Comparison of ENCODE assay signal across 8 cellular contexts in the genomic region with DNA sequence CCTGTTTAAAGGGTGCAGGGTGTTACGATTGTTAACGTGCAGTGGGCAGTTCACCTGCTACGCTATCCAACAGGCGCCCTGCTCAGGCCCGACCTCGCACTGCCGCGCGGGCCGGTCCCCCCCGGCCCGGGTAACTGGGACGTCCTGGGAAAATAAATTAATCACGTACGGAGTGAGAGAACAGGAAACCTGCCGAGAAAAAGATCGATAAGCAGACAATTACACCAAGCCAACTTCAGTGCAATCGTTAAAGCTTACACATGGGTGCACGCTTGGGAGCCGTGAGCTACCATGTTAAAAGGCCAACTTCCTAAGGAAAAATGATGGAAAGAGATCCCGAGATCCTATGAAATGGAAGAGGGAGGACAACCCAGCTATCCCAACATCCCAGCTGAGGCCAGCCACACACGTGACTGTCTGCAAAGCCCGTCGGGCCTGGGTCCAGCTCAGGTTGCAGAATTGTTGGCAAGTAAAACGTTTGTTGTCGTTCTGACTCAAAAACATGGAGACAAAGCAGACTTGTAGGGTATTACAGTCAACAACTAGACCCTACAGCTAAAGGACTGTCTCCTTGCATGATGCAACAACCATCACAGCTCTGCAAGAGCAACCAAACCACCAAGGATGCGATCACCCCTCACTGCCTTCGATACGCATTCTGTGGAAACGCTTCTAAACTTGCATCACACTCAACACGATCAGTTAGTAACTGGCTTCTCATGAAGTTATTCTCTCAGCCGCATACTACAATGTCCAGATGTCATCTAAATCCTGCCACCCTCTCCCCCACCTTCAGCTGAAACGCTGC. TPM values are rescaled to one million over a fixed set of nuclear protein-coding genes. Genes with fewer than 3 reads are reported as not detected.
DNase-seq lines count a peak whose midpoint lies in the region; ATAC-seq and TF ChIP-seq lines count a peak whose summit lies in the region.

No MANE protein-coding gene starts in this region.

- no peak for TF ChIP-seq CTCF in body of pancreas (IDR thresholded peaks at IDR 0.05)

- no peaks in the 10 kb centered on the region for H3K9me3 ChIP-seq in ES-I3 (ENCODE audit: control insufficient read depth, insufficient read depth, low read length)
- no peaks in the 10 kb centered on the region for H3K9me3 ChIP-seq in body of pancreas
- H3K9me3 ChIP-seq in mesodermal cell (ENCODE audit: control insufficient read depth, low read length), result no peaks in the 10 kb centered on the region

- ATAC-seq in body of pancreas (peak; percentile 46), HG02759 (IDR thresholded peaks at IDR 0.05; ENCODE audit: unreplicated experiment) (no peak)

- H3K27ac ChIP-seq in body of pancreas, result peak overlapping the region; percentile 91 to 97 (median 95)
- H3K27ac ChIP-seq in mesodermal cell (ENCODE audit: low read depth, low read length, severe bottlenecking), result peak overlapping the region; percentile 93

- no peaks in the 10 kb centered on the region for H3K27me3 ChIP-seq in body of pancreas

- peaks cover 7% of the 10 kb centered on the region for H3K4me1 ChIP-seq in ES-I3 (ENCODE audit: insufficient read depth, low read length)
- peaks cover 21% of the 10 kb centered on the region for H3K4me1 ChIP-seq in body of pancreas
- H3K4me1 ChIP-seq in mesodermal cell (ENCODE audit: control insufficient read depth, insufficient read depth, low read length, poor library complexity, severe bottlenecking), result peaks cover under 1% of the 10 kb centered on the region

- peak overlapping the region; percentile 95 for H3K9ac ChIP-seq in ES-I3 (ENCODE audit: low read depth, low read length)

- DNase-seq in NCI-H1417 (lab: John Stamatoyannopoulos, UW), result peak in 2 of 3 experiments; percentile 76 to 89
- peak; percentile 31 to 47 (median 38) for DNase-seq in body of pancreas
- no peak for DNase-seq in ecto neural progenitor cell (ENCODE audit: low spot score)
- DNase-seq in stimulated activated CD4-positive, alpha-beta T cell treated with anti-CD3 and anti-CD28 coated beads, Interleukin-12 subunit alpha, Interleukin-12 subunit beta, amount 100 ng/mL, for 4 hours, result no peak
- DNase-seq in glomerular visceral epithelial cell (ENCODE audit: extremely low spot score), result no peak

- TF ChIP-seq POLR2A in body of pancreas (IDR thresholded peaks at IDR 0.05), result peak in 2 of 3 donors; percentile 1 to 32

- 28 to 36% methylated on average over 33 of the region's 33 CpGs for WGBS in body of pancreas, 2 donors
- WGBS in mesodermal cell (ENCODE audit: insufficient coverage in 2 of 2), 2 experiments, result 92 to 93% methylated on average over 32 to 33 of the region's 33 CpGs

- intact Hi-C loops in body of pancreas (cut with DNase I), result no loop called here

- no peaks in the 10 kb centered on the region for H3K36me3 ChIP-seq in ES-I3 (ENCODE audit: insufficient read depth, low read length)
- no peaks in the 10 kb centered on the region for H3K36me3 ChIP-seq in body of pancreas (replicated peaks in 1 of 2; ENCODE audit: insufficient read depth in 1 of 2, low read depth in 2 of 2)
- H3K36me3 ChIP-seq in mesodermal cell (ENCODE audit: control insufficient read depth, insufficient read depth, low read length), result peaks cover 5% of the 10 kb centered on the region

- H3K4me3 ChIP-seq in body of pancreas (peak overlapping the region in 1 of 2 donors; percentile 79), mesodermal cell (ENCODE audit: extremely low read depth, insufficient read depth, low read length, poor library complexity, severe bottlenecking) (peak overlapping the region; percentile 63)

RNA-seq across cellular contexts. Expression of gene TUBGCP3, which starts 0.7 kb away (rescaled TPM):
- 10 to 100 TPM; 26.7 to 30.0 TPM for total RNA-seq in body of pancreas
- 22.6 TPM for polyA plus RNA-seq in mesodermal cell (2013, experiment 1 of 2)
- 21.1 TPM for polyA plus RNA-seq in mesodermal cell (2013, experiment 2 of 2)

Comparison
In these comparisons a context has a peak if more than half of its experiments do, and no peak if none do; other contexts are left out.
1. DNase-seq: peak in NCI-H1417 (2 of 3) and body of pancreas (4 of 4); none in ecto neural progenitor cell (single experiment), stimulated activated CD4-positive, alpha-beta T cell treated with anti-CD3 and anti-CD28 coated beads, Interleukin-12 subunit alpha, Interleukin-12 subunit beta, amount 100 ng/mL, for 4 hours (single experiment) and glomerular visceral epithelial cell (single experiment).